15 cellular contexts compared by ENCODE assay signal in the genomic region with DNA sequence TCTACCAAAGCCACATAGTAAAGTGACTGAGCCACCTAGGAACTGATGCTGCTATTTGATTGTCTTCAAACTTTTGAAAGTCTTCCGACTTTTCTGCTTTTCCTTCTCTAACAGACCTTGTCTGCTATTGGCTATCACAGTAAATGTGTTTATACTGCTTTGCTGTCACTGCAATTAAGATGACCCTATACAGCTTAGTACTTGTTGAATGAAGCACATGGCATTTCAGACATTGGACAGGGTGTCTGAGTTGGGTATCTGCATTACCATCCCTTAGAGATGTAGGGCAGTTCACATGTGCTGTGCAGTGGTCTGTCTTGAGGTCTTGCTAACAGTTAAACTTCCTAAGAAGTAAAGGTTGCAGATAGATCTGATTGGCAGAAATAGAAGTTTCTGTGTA. TPM values are rescaled to one million over a fixed set of nuclear protein-coding genes. Genes with fewer than 3 reads are reported as not detected.
DNase-seq lines count a peak whose midpoint lies in the region; ATAC-seq and TF ChIP-seq lines count a peak whose summit lies in the region.
"Had no signal": no experiment of that assay in that cellular context is flagged by ENCODE, and none has a peak within 500 bp of the region (broad histone marks: within the 10 kb centered on the region; RNA-seq: fewer than 3 reads in every experiment).

No MANE protein-coding gene starts in this region.

- H3F3A ChIP-seq in OCI-LY1 (ENCODE audit: insufficient read depth, low read length), result no peaks in the 10 kb centered on the region

- peaks cover 11% of the 10 kb centered on the region for H3K36me3 Mint-ChIP-seq in natural killer cell treated with Interleukin-12 subunit alpha and Interleukin-12 subunit beta and Interleukin-15 and Interleukin-18, amount 100 ng/mL, for 72 hours
- no peaks in the 10 kb centered on the region for H3K36me3 Mint-ChIP-seq in natural killer cell
- H3K36me3 Mint-ChIP-seq in brain, result peaks cover 7% of the 10 kb centered on the region

- H3K9me3 ChIP-seq in OCI-LY1 (ENCODE audit: low read length), result no peaks in the 10 kb centered on the region
- no peaks in the 10 kb centered on the region for H3K9me3 ChIP-seq in uterus

- H3K4me1 ChIP-seq in OCI-LY1 (ENCODE audit: insufficient read depth, low read length, severe bottlenecking) (peaks cover 44% of the 10 kb centered on the region), uterus (peaks cover 0 to 7% of the 10 kb centered on the region in 2 donors)

- no peak for ATAC-seq in natural killer cell treated with Interleukin-12 subunit alpha and Interleukin-12 subunit beta and Interleukin-15 and Interleukin-18, amount 100 ng/mL, for 72 hours
- ATAC-seq in natural killer cell (no peak), GM19467 (IDR thresholded peaks at IDR 0.05; ENCODE audit: unreplicated experiment) (no peak), HG02885 (IDR thresholded peaks at IDR 0.05; ENCODE audit: poor library complexity, unreplicated experiment) (no peak)

- H2AFZ ChIP-seq in OCI-LY1 (ENCODE audit: low read length), result no peak overlapping the region

- H3K9ac ChIP-seq in OCI-LY1 (ENCODE audit: low read length), result peak overlapping the region; percentile 17; the same call in 1 of the 2 replicates

- DNase-seq in natural killer cell treated with Interleukin-12 subunit alpha and Interleukin-12 subunit beta and Interleukin-15 and Interleukin-18, amount 100 ng/mL, for 72 hours (ENCODE audit: low spot score), result no peak
- DNase-seq in natural killer cell (no peak), uterus (no peak), D341Med (ENCODE audit: low spot score) (no peak)
- DNase-seq: activated effector memory CD4-positive, alpha-beta T cell treated with anti-CD3 and anti-CD28 coated beads, Interleukin-2, amount 50 U/mL, for 16 hours; cerebellar nuclear complex; NCI-H226; SHP77; stimulated activated CD4-positive, alpha-beta T cell treated with anti-CD3 and anti-CD28 coated beads, Interleukin-1b, Interleukin-23, amount 100 ng/mL, for 48 hours had no signal

- no peak overlapping the region for H3K27ac ChIP-seq in OCI-LY1 (ENCODE audit: low read depth, low read length, poor library complexity, severe bottlenecking)
- no peak overlapping the region for H3K27ac ChIP-seq in uterus
- H3K27ac ChIP-seq: epithelial cell of prostate, VCaP had no signal

- no peak for TF ChIP-seq POLR2A in uterus (IDR thresholded peaks at IDR 0.05)

- H3K4me3 Mint-ChIP-seq in natural killer cell treated with Interleukin-12 subunit alpha and Interleukin-12 subunit beta and Interleukin-15 and Interleukin-18, amount 100 ng/mL, for 72 hours, result peak overlapping the region; percentile 100
- no peak overlapping the region for H3K4me3 Mint-ChIP-seq in natural killer cell
- peak overlapping the region in 4 of 5 experiments; percentile 7 to 99 (median 55) for H3K4me3 Mint-ChIP-seq in brain

- H3K9me2 ChIP-seq in OCI-LY1 (ENCODE audit: low read depth, low read length), result no peaks in the 10 kb centered on the region

- no peaks in the 10 kb centered on the region for H3K9me3 Mint-ChIP-seq in natural killer cell treated with Interleukin-12 subunit alpha and Interleukin-12 subunit beta and Interleukin-15 and Interleukin-18, amount 100 ng/mL, for 72 hours
- H3K9me3 Mint-ChIP-seq in natural killer cell, result no peaks in the 10 kb centered on the region
- peaks cover 0 to 7% (median 0%) of the 10 kb centered on the region in 5 experiments for H3K9me3 Mint-ChIP-seq in brain

- H3K79me2 ChIP-seq in OCI-LY1 (ENCODE audit: insufficient read depth, low read length), result peaks cover 86% of the 10 kb centered on the region

- H3K4me3 ChIP-seq in OCI-LY1 (ENCODE audit: low read depth, low read length, poor library complexity, severe bottlenecking) (peak overlapping the region; percentile 86), uterus (no peak overlapping the region)

- H3K36me3 ChIP-seq in OCI-LY1 (ENCODE audit: insufficient read depth, low read length) (peaks cover 47% of the 10 kb centered on the region), uterus (no peaks in the 10 kb centered on the region)

- H3K4me2 ChIP-seq in OCI-LY1 (ENCODE audit: low read length), result peak overlapping the region; percentile 76

- peaks cover 13% of the 10 kb centered on the region for H4K20me1 ChIP-seq in OCI-LY1 (ENCODE audit: insufficient read depth, low read length)

- H3K27ac Mint-ChIP-seq in natural killer cell treated with Interleukin-12 subunit alpha and Interleukin-12 subunit beta and Interleukin-15 and Interleukin-18, amount 100 ng/mL, for 72 hours, result peak overlapping the region in 1 of 2 donors; percentile 17
- H3K27ac Mint-ChIP-seq in natural killer cell, result no peak overlapping the region
- no peak overlapping the region for H3K27ac Mint-ChIP-seq in brain

- H3K4me1 Mint-ChIP-seq in natural killer cell treated with Interleukin-12 subunit alpha and Interleukin-12 subunit beta and Interleukin-15 and Interleukin-18, amount 100 ng/mL, for 72 hours (ENCODE audit: low read depth in 2 of 2), result peaks cover 22 to 45% of the 10 kb centered on the region in 2 donors
- H3K4me1 Mint-ChIP-seq in natural killer cell (peaks cover 42 to 49% of the 10 kb centered on the region in 2 donors), brain (peaks cover 47% of the 10 kb centered on the region)

- no peaks in the 10 kb centered on the region for H3K27me3 Mint-ChIP-seq in natural killer cell treated with Interleukin-12 subunit alpha and Interleukin-12 subunit beta and Interleukin-15 and Interleukin-18, amount 100 ng/mL, for 72 hours
- H3K27me3 Mint-ChIP-seq in natural killer cell (ENCODE audit: low read depth in 2 of 2), result no peaks in the 10 kb centered on the region
- H3K27me3 Mint-ChIP-seq in brain, result peaks cover 5% of the 10 kb centered on the region

- intact Hi-C loops in natural killer cell (cut with micrococcal nuclease) (loop anchor here (10.0 kb wide), 1 partner anchor 143 kb away; a partner anchor contains a TSS), uterus (cut with DNase I; ENCODE audit: low total_unique reads) (loop anchor here (10.0 kb wide), 1 partner anchor 333 kb away; no protein-coding TSS in a partner anchor)

- TF ChIP-seq CTCF in natural killer cell (IDR thresholded peaks at IDR 0.05), result no peak
- TF ChIP-seq CTCF in OCI-LY1 (IDR thresholded peaks at IDR 0.05; ENCODE audit: low read length), result no peak
- no peak for TF ChIP-seq CTCF in brain (conservative IDR thresholded peaks at IDR 0.05)
- no peak for TF ChIP-seq CTCF in uterus (IDR thresholded peaks at IDR 0.05)

- H3K27me3 ChIP-seq in OCI-LY1 (ENCODE audit: insufficient read depth, low read length) (no peaks in the 10 kb centered on the region), uterus (no peaks in the 10 kb centered on the region)

RNA-seq across cellular contexts. Expression of a gene that starts 3.6 kb away (rescaled TPM):
- 100 to 1,000 TPM in 1 of 2 donors, 10 to 100 TPM in 1; 85.8 to 143 TPM for total RNA-seq in natural killer cell treated with Interleukin-12 subunit alpha and Interleukin-12 subunit beta and Interleukin-15 and Interleukin-18, amount 100 ng/mL, for 72 hours
- total RNA-seq in natural killer cell (10 to 100 TPM; 45.1 to 53.2 (median 49.1) TPM), uterus (10 to 100 TPM; 42.9 to 82.2 (median 74.6) TPM)
- polyA plus RNA-seq in brain (ENCODE audit: insufficient read depth, low read depth, low replicate concordance), result 4.8 TPM

RNA-seq across cellular contexts. Expression of a gene that starts 27.9 kb away (rescaled TPM):
- total RNA-seq in natural killer cell treated with Interleukin-12 subunit alpha and Interleukin-12 subunit beta and Interleukin-15 and Interleukin-18, amount 100 ng/mL, for 72 hours, result 10 to 100 TPM; 15.7 to 22.3 TPM
- 10 to 100 TPM; 13.6 to 19.2 (median 18.0) TPM for total RNA-seq in natural killer cell
- 11.6 TPM for polyA plus RNA-seq in brain (ENCODE audit: insufficient read depth, low read depth, low replicate concordance)
- 10 to 100 TPM; 14.1 to 25.6 (median 22.5) TPM for total RNA-seq in uterus
